27 cellular contexts compared by ENCODE assay signal in the genomic region with DNA sequence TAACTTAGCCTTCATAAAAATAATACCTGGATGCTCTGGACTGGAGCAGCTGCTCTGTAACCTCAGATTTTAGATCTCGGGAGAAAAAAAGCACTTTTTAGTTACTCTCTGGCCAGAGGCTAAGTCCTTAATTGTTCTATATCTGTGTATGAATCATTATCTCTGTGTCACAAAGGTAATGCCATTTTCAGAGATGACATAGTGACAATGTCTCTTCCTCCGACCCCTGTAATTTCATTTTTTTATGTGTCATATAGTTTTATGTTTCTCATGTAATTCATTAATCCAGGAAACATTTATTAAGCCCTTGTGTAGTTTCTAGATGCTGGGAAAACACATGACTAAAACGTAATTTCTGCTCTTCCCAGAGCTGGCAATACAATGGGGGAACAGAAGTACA. TPM values are rescaled to one million over a fixed set of nuclear protein-coding genes. Genes with fewer than 3 reads are reported as not detected.
DNase-seq lines count a peak whose midpoint lies in the region; ATAC-seq, FAIRE-seq and TF ChIP-seq lines count a peak whose summit lies in the region.
"Had no signal": no experiment of that assay in that cellular context is flagged by ENCODE, and none has a peak within 500 bp of the region (broad histone marks: within the 10 kb centered on the region; RNA-seq: fewer than 3 reads in every experiment).

No MANE protein-coding gene starts in this region.

- H3K4me1 Mint-ChIP-seq in natural killer cell = peaks cover 13% of the 10 kb centered on the region in 2 donors
- no peaks in the 10 kb centered on the region for H3K4me1 Mint-ChIP-seq in natural killer cell treated with Interleukin-12 subunit alpha and Interleukin-12 subunit beta and Interleukin-15 and Interleukin-18, amount 100 ng/mL, for 72 hours (ENCODE audit: low read depth in 2 of 2)
- H3K4me1 Mint-ChIP-seq in chondrocyte (ENCODE audit: low read depth) = peaks cover 24% of the 10 kb centered on the region
- H3K4me1 Mint-ChIP-seq in neural progenitor cell = no peaks in the 10 kb centered on the region
- H3K4me1 Mint-ChIP-seq: neural crest cell had no signal

- H3F3A ChIP-seq in neural progenitor cell (ENCODE audit: low read depth) = no peaks in the 10 kb centered on the region

- DNase-seq in natural killer cell (no peak), chondrocyte (ENCODE audit: low spot score) (no peak), neural progenitor cell (ENCODE audit: low spot score) (no peak), GM19239 (ENCODE audit: insufficient read length, low spot score) (no peak), right lobe of liver (no peak), KG1 (lab: John Stamatoyannopoulos, UW) (no peak)
- no peak for DNase-seq in natural killer cell treated with Interleukin-12 subunit alpha and Interleukin-12 subunit beta and Interleukin-15 and Interleukin-18, amount 100 ng/mL, for 72 hours (ENCODE audit: low spot score)
- DNase-seq: activated CD4-positive, alpha-beta T cell treated with anti-CD3 and anti-CD28 coated beads for 1 hour; activated CD8-positive, alpha-beta memory T cell treated with anti-CD3 and anti-CD28 coated beads for 24 hours; activated effector memory CD4-positive, alpha-beta T cell treated with anti-CD3 and anti-CD28 coated beads, Interleukin-2, amount 50 U/mL, for 16 hours; BE2C; cerebellar nuclear complex; glutamatergic neuron; kidney; lower lobe of right lung; NCI-H1417 treated with DMSO at 0.1 percent for 48 hours; NCI-H2081 treated with DMSO at 0.1 percent for 48 hours; NCI-H226; NCI-H69; stomach; thyroid gland had no signal

- H3K79me2 ChIP-seq in neural progenitor cell (ENCODE audit: low read depth) = no peaks in the 10 kb centered on the region

- no peak for FAIRE-seq in GM19239 (lab: Jason Lieb, UNC)
- FAIRE-seq: kidney had no signal

- H3K4me1 ChIP-seq in neural progenitor cell (no peaks in the 10 kb centered on the region), right lobe of liver (no peaks in the 10 kb centered on the region)
- H3K4me1 ChIP-seq: lower lobe of right lung, SJSA1, stomach, thyroid gland had no signal

- H4K20me1 ChIP-seq in neural progenitor cell (ENCODE audit: low read depth) = no peaks in the 10 kb centered on the region

- TF ChIP-seq CTCF in natural killer cell (IDR thresholded peaks at IDR 0.05) = no peak
- no peak for TF ChIP-seq CTCF in chondrocyte (IDR thresholded peaks at IDR 0.05)
- TF ChIP-seq CTCF in neural progenitor cell (IDR thresholded peaks at IDR 0.05) = no peak
- TF ChIP-seq CTCF in right lobe of liver (IDR thresholded peaks at IDR 0.05) = no peak

- no peaks in the 10 kb centered on the region for H3K9me3 Mint-ChIP-seq in natural killer cell
- H3K9me3 Mint-ChIP-seq in natural killer cell treated with Interleukin-12 subunit alpha and Interleukin-12 subunit beta and Interleukin-15 and Interleukin-18, amount 100 ng/mL, for 72 hours = no peaks in the 10 kb centered on the region
- H3K9me3 Mint-ChIP-seq in chondrocyte (ENCODE audit: low read depth) = no peaks in the 10 kb centered on the region
- H3K9me3 Mint-ChIP-seq in neural progenitor cell = no peaks in the 10 kb centered on the region
- H3K9me3 Mint-ChIP-seq: neural crest cell; T-helper 1 cell treated with Interleukin-12 subunit alpha and Interleukin-12 subunit beta and Interleukin-4 antibody, amounts not matched to agents 30 μg/mL and 1 μg/mL, for 36 hours had no signal

- H3K9me3 ChIP-seq in neural progenitor cell (ENCODE audit: low read depth) = no peaks in the 10 kb centered on the region
- H3K9me3 ChIP-seq in right lobe of liver = no peaks in the 10 kb centered on the region
- H3K9me3 ChIP-seq: BE2C, lower lobe of right lung, SJSA1, stomach, thyroid gland had no signal

- no peaks in the 10 kb centered on the region for H3K27me3 Mint-ChIP-seq in natural killer cell (ENCODE audit: low read depth in 2 of 2)
- no peaks in the 10 kb centered on the region for H3K27me3 Mint-ChIP-seq in natural killer cell treated with Interleukin-12 subunit alpha and Interleukin-12 subunit beta and Interleukin-15 and Interleukin-18, amount 100 ng/mL, for 72 hours
- H3K27me3 Mint-ChIP-seq in chondrocyte (ENCODE audit: low read depth) = no peaks in the 10 kb centered on the region
- H3K27me3 Mint-ChIP-seq in neural progenitor cell (ENCODE audit: insufficient read depth, low read depth) = no peaks in the 10 kb centered on the region

- no peak for ATAC-seq in natural killer cell
- ATAC-seq in natural killer cell treated with Interleukin-12 subunit alpha and Interleukin-12 subunit beta and Interleukin-15 and Interleukin-18, amount 100 ng/mL, for 72 hours = no peak
- ATAC-seq in HG02840 (IDR thresholded peaks at IDR 0.05; ENCODE audit: low FRiP score, unreplicated experiment) = no peak
- ATAC-seq in right lobe of liver = no peak
- ATAC-seq: lower lobe of right lung had no signal

- H3K9ac ChIP-seq in neural progenitor cell = no peak overlapping the region
- H3K9ac ChIP-seq: KMS-11 had no signal

- TF ChIP-seq POLR2A in right lobe of liver (IDR thresholded peaks at IDR 0.05) = no peak

- intact Hi-C loops in natural killer cell (cut with micrococcal nuclease) (no loop called here), right lobe of liver (cut with DNase I) (no loop called here)

- no peak overlapping the region for H3K4me2 ChIP-seq in neural progenitor cell
- H3K4me2 ChIP-seq: KMS-11 had no signal

- WGBS in right lobe of liver (ENCODE audit: insufficient coverage, low coverage, low lambda C conversion rate, missing lambda C conversion rate) = 55% methylated on average over 3 of the region's 3 CpGs

- peak overlapping the region; percentile 13 for H3K27ac ChIP-seq in neural progenitor cell
- no peak overlapping the region for H3K27ac ChIP-seq in right lobe of liver
- H3K27ac ChIP-seq: epithelial cell of prostate, KMS-11, lower lobe of right lung, SJSA1, stomach, thyroid gland had no signal

- H3K4me3 ChIP-seq in neural progenitor cell (no peak overlapping the region), right lobe of liver (no peak overlapping the region)
- H3K4me3 ChIP-seq: lower lobe of right lung, SJSA1, stomach, thyroid gland had no signal

- H3K36me3 Mint-ChIP-seq in natural killer cell = peaks cover 21% of the 10 kb centered on the region
- H3K36me3 Mint-ChIP-seq in natural killer cell treated with Interleukin-12 subunit alpha and Interleukin-12 subunit beta and Interleukin-15 and Interleukin-18, amount 100 ng/mL, for 72 hours = peaks cover 12% of the 10 kb centered on the region
- peaks cover 28% of the 10 kb centered on the region for H3K36me3 Mint-ChIP-seq in chondrocyte (ENCODE audit: low read depth)
- peaks cover 34% of the 10 kb centered on the region for H3K36me3 Mint-ChIP-seq in neural progenitor cell

- H3K36me3 ChIP-seq in neural progenitor cell (peaks cover 18% of the 10 kb centered on the region), right lobe of liver (peaks cover 0 to 32% (median 9%) of the 10 kb centered on the region in 4 donors)

- no peak overlapping the region for H3K4me3 Mint-ChIP-seq in natural killer cell
- no peak overlapping the region for H3K4me3 Mint-ChIP-seq in natural killer cell treated with Interleukin-12 subunit alpha and Interleukin-12 subunit beta and Interleukin-15 and Interleukin-18, amount 100 ng/mL, for 72 hours
- no peak overlapping the region for H3K4me3 Mint-ChIP-seq in chondrocyte (ENCODE audit: unreplicated experiment)
- no peak overlapping the region for H3K4me3 Mint-ChIP-seq in neural progenitor cell
- H3K4me3 Mint-ChIP-seq: neural crest cell; T-helper 1 cell treated with Interleukin-12 subunit alpha and Interleukin-12 subunit beta and Interleukin-4 antibody, amounts not matched to agents 30 μg/mL and 1 μg/mL, for 36 hours had no signal

- H3K27ac Mint-ChIP-seq in natural killer cell (peak overlapping the region; percentile 0 to 48), chondrocyte (ENCODE audit: unreplicated experiment) (peak overlapping the region; percentile 43), neural progenitor cell (no peak overlapping the region)
- H3K27ac Mint-ChIP-seq in natural killer cell treated with Interleukin-12 subunit alpha and Interleukin-12 subunit beta and Interleukin-15 and Interleukin-18, amount 100 ng/mL, for 72 hours = no peak overlapping the region
- H3K27ac Mint-ChIP-seq: T-helper 1 cell treated with Interleukin-12 subunit alpha and Interleukin-12 subunit beta and Interleukin-4 antibody, amounts not matched to agents 30 μg/mL and 1 μg/mL, for 36 hours had no signal

- H3K27me3 ChIP-seq in neural progenitor cell = no peaks in the 10 kb centered on the region
- no peaks in the 10 kb centered on the region for H3K27me3 ChIP-seq in right lobe of liver
- H3K27me3 ChIP-seq: BE2C, SJSA1, stomach, thyroid gland had no signal

- no peak overlapping the region for H2AFZ ChIP-seq in neural progenitor cell (replicated peaks)

RNA-seq across cellular contexts. Expression of gene SENP6, which starts 55.6 kb away (rescaled TPM):
- total RNA-seq in natural killer cell = 100 to 1,000 TPM; 102 to 117 (median 108) TPM
- 10 to 100 TPM; 64.8 to 99.7 TPM for total RNA-seq in natural killer cell treated with Interleukin-12 subunit alpha and Interleukin-12 subunit beta and Interleukin-15 and Interleukin-18, amount 100 ng/mL, for 72 hours
- total RNA-seq in chondrocyte = 82.1 to 96.3 TPM (median 83.6 TPM) in 3 replicates
- 108 and 202 TPM in 2 replicates for total RNA-seq in neural progenitor cell (ENCODE audit: low replicate concordance)
- 10 to 100 TPM; 21.8 to 43.4 (median 31.6) TPM for total RNA-seq in right lobe of liver

Comparison
In these comparisons a context has a peak if more than half of its experiments do, and no peak if none do; other contexts are left out.
1. H3K27ac Mint-ChIP-seq: peak in natural killer cell (2 of 2) and chondrocyte (single experiment); none in natural killer cell treated with Interleukin-12 subunit alpha and Interleukin-12 subunit beta and Interleukin-15 and Interleukin-18, amount 100 ng/mL, for 72 hours (0 of 2) and neural progenitor cell (single experiment).